ENCODE assay signal across 31 cellular contexts in genomic region chr1:101227837-101228236, GRCh38.
"Had no signal": no experiment of that assay in that cellular context is flagged by ENCODE, and none has a peak within 500 bp of the region (broad histone marks: within the 10 kb centered on the region; RNA-seq: fewer than 3 reads in every experiment).

No MANE protein-coding gene starts in this region.

- H3K9me3 Mint-ChIP-seq: activated B cell treated with CpG ODN at 0.5 μM for 24 hours had no signal

- H3K4me3 ChIP-seq: adrenal gland, breast epithelium, MG63, Peyer's patch, SJCRH30 had no signal

- DNase-seq: activated B cell treated with CpG ODN at 0.5 μM for 24 hours; activated CD4-positive, alpha-beta T cell treated with anti-CD3 and anti-CD28 coated beads, Interleukin-2, amount 50 U/mL, for 1 hour; activated CD8-positive, alpha-beta memory T cell treated with anti-CD3 and anti-CD28 coated beads, Interleukin-2, amount 50 U/mL, for 48 hours; activated CD8-positive, alpha-beta T cell treated with anti-CD3 and anti-CD28 coated beads, Interleukin-2, amount 10 ng/mL, durations not matched to agents 7 days and 5 days; activated effector memory CD4-positive, alpha-beta T cell treated with Interleukin-2 at 50 U/mL for 16 hours; activated naive CD4-positive, alpha-beta T cell; activated T-cell treated with anti-CD3 and anti-CD28 coated beads, Interleukin-2, amount 50 U/mL, for 1 hour; adrenal gland; aorta; caudate nucleus; cortex of kidney; MG63; MV-4-11; NCI-H1092 treated with DMSO at 0.1 percent for 48 hours; NCI-H1417 treated with DMSO at 0.1 percent for 48 hours; NCI-H1694; NCI-H2029; NCI-H2107; NCI-H345; NCI-H510A treated with DMSO at 0.1 percent for 48 hours; NCI-H69; Peyer's patch; Right ventricle myocardium superior; SJCRH30; T-helper 17 cell; T-helper 9 cell had no signal

- H3K27me3 ChIP-seq: adrenal gland, breast epithelium, Peyer's patch, SJCRH30 had no signal

- H3K4me3 Mint-ChIP-seq: activated B cell treated with CpG ODN at 0.5 μM for 24 hours; activated CD8-positive, alpha-beta T cell treated with anti-CD3 and anti-CD28 coated beads, Interleukin-2, amount 10 ng/mL, durations not matched to agents 7 days and 5 days; activated naive CD8-positive, alpha-beta T cell; T-helper 17 cell had no signal

- ATAC-seq: activated CD8-positive, alpha-beta T cell treated with anti-CD3 and anti-CD28 coated beads, Interleukin-2, amount 10 ng/mL, durations not matched to agents 7 days and 5 days had no signal

- H3K27ac ChIP-seq: adrenal gland, breast epithelium, KMS-11, Peyer's patch, RWPE1, SJCRH30 had no signal

- H3K4me2 ChIP-seq: KMS-11 had no signal

- FAIRE-seq: TTC549 had no signal

- H3K9me3 ChIP-seq: adrenal gland, MG63, Peyer's patch, SJCRH30 had no signal

- H3K9ac ChIP-seq: KMS-11 had no signal

- H3K27me3 Mint-ChIP-seq: activated B cell treated with CpG ODN at 0.5 μM for 24 hours; activated naive CD8-positive, alpha-beta T cell; T-helper 17 cell had no signal

- H3K36me3 ChIP-seq: adrenal gland, breast epithelium, MG63, Peyer's patch, SJCRH30 had no signal

- H3K27ac Mint-ChIP-seq: activated CD8-positive, alpha-beta T cell treated with anti-CD3 and anti-CD28 coated beads, Interleukin-2, amount 10 ng/mL, durations not matched to agents 7 days and 5 days; T-helper 17 cell had no signal

- H3K4me1 ChIP-seq: adrenal gland, breast epithelium, Peyer's patch, SJCRH30 had no signal
